In genomic region chr12:31629756-31630732, GRCh38 we compare ENCODE assay signal across 14 cellular contexts. TPM values are rescaled to one million over a fixed set of nuclear protein-coding genes. Genes with fewer than 3 reads are reported as not detected.
DNase-seq lines count a peak whose midpoint lies in the region; ATAC-seq, FAIRE-seq and TF ChIP-seq lines count a peak whose summit lies in the region.
"Had no signal": no experiment of that assay in that cellular context is flagged by ENCODE, and none has a peak within 500 bp of the region (broad histone marks: within the 10 kb centered on the region; RNA-seq: fewer than 3 reads in every experiment).

No MANE protein-coding gene starts in this region.

- WGBS in endodermal cell (ENCODE audit: insufficient coverage in 1 of 2, insufficient read length in 1 of 2), 2 experiments: 69 to 84% methylated on average over 11 to 15 of the region's 16 CpGs
- 43 to 48% methylated on average over 16 of the region's 16 CpGs for WGBS in aorta, 2 donors
- 67 to 78% (median 70%) methylated on average over 16 of the region's 16 CpGs for WGBS in small intestine, 3 donors

- TF ChIP-seq CTCF in endodermal cell (conservative IDR thresholded peaks at IDR 0.05): no peak

- no peak overlapping the region for H3K4me3 Mint-ChIP-seq in endodermal cell
- H3K4me3 Mint-ChIP-seq in activated CD8-positive, alpha-beta memory T cell treated with anti-CD3 and anti-CD28 coated beads, Interleukin-2, amount 10 ng/mL, durations not matched to agents 7 days and 5 days: no peak overlapping the region
- H3K4me3 Mint-ChIP-seq: activated naive CD4-positive, alpha-beta T cell treated with anti-CD3 and anti-CD28 coated beads, Interleukin-2, amount 50 U/mL, for 24 hours had no signal

- H3K27me3 Mint-ChIP-seq in endodermal cell (ENCODE audit: insufficient read depth): no peaks in the 10 kb centered on the region
- H3K27me3 Mint-ChIP-seq in activated CD8-positive, alpha-beta memory T cell treated with anti-CD3 and anti-CD28 coated beads, Interleukin-2, amount 10 ng/mL, durations not matched to agents 7 days and 5 days: no peaks in the 10 kb centered on the region

- CTCF ChIA-PET in activated CD8-positive, alpha-beta memory T cell treated with anti-CD3 and anti-CD28 coated beads, Interleukin-2, amount 10 ng/mL, durations not matched to agents 7 days and 5 days (lab: Charles Lee): interaction anchor here (0.6 to 0.9 kb wide), 2 partner anchors 227 to 1036 kb away, joined by 3 to 4 read pairs; no protein-coding TSS in a partner anchor

- no peaks in the 10 kb centered on the region for H3K36me3 ChIP-seq in endodermal cell (ENCODE audit: control insufficient read depth, insufficient read depth, low read length)
- H3K36me3 ChIP-seq in aorta (ENCODE audit: control insufficient read depth in 1 of 2, insufficient read depth in 2 of 2, low read length in 1 of 2): no peaks in the 10 kb centered on the region
- H3K36me3 ChIP-seq in small intestine (ENCODE audit: control insufficient read depth in 2 of 2, insufficient read depth in 2 of 2, low read length in 2 of 2): no peaks in the 10 kb centered on the region
- H3K36me3 ChIP-seq: left lung had no signal

- H3K27ac ChIP-seq in endodermal cell (ENCODE audit: low read depth, low read length) (peak overlapping the region; percentile 88), aorta (ENCODE audit: low read depth in 1 of 2, low read length in 2 of 2) (no peak overlapping the region), small intestine (ENCODE audit: low read depth in 1 of 2, low read length in 1 of 2) (no peak overlapping the region)
- H3K27ac ChIP-seq: epithelial cell of prostate, left lung had no signal

- no peaks in the 10 kb centered on the region for H3K9me3 ChIP-seq in endodermal cell (ENCODE audit: control insufficient read depth, low read length)
- no peaks in the 10 kb centered on the region for H3K9me3 ChIP-seq in aorta (ENCODE audit: control insufficient read depth, low read length)
- no peaks in the 10 kb centered on the region for H3K9me3 ChIP-seq in small intestine (ENCODE audit: control insufficient read depth, low read depth)
- H3K9me3 ChIP-seq: left lung had no signal

- no peak overlapping the region for H3K4me3 ChIP-seq in endodermal cell (ENCODE audit: low read length)
- H3K4me3 ChIP-seq in aorta (ENCODE audit: low read length in 2 of 2): no peak overlapping the region
- H3K4me3 ChIP-seq in small intestine (ENCODE audit: low read depth in 1 of 2, low read length in 2 of 2): no peak overlapping the region
- H3K4me3 ChIP-seq: left lung, smooth muscle cell had no signal

- H3K9ac ChIP-seq in endodermal cell (ENCODE audit: extremely low read depth, low read length, poor library complexity, severe bottlenecking): no peak overlapping the region

- no peaks in the 10 kb centered on the region for H3K36me3 Mint-ChIP-seq in endodermal cell (ENCODE audit: low read depth)
- H3K36me3 Mint-ChIP-seq in activated CD8-positive, alpha-beta memory T cell treated with anti-CD3 and anti-CD28 coated beads, Interleukin-2, amount 10 ng/mL, durations not matched to agents 7 days and 5 days: no peaks in the 10 kb centered on the region
- H3K36me3 Mint-ChIP-seq: activated naive CD4-positive, alpha-beta T cell treated with anti-CD3 and anti-CD28 coated beads, Interleukin-2, amount 50 U/mL, for 24 hours had no signal

- intact Hi-C loops in aorta (cut with DNase I): loop anchor here in 1 of 2 donors (2.0 kb wide), 1 partner anchor 27 kb away; no protein-coding TSS in a partner anchor

- H3K9me3 Mint-ChIP-seq in endodermal cell: no peaks in the 10 kb centered on the region
- no peaks in the 10 kb centered on the region for H3K9me3 Mint-ChIP-seq in activated CD8-positive, alpha-beta memory T cell treated with anti-CD3 and anti-CD28 coated beads, Interleukin-2, amount 10 ng/mL, durations not matched to agents 7 days and 5 days (ENCODE audit: low read depth)
- H3K9me3 Mint-ChIP-seq: activated naive CD4-positive, alpha-beta T cell treated with anti-CD3 and anti-CD28 coated beads, Interleukin-2, amount 50 U/mL, for 24 hours had no signal

- peak; percentile 53 for ATAC-seq in aorta (ENCODE audit: low FRiP score)
- ATAC-seq in activated CD8-positive, alpha-beta memory T cell treated with anti-CD3 and anti-CD28 coated beads, Interleukin-2, amount 10 ng/mL, durations not matched to agents 7 days and 5 days: no peak
- ATAC-seq: left lung had no signal

- peaks cover 30% of the 10 kb centered on the region for H3K4me1 Mint-ChIP-seq in endodermal cell
- no peaks in the 10 kb centered on the region for H3K4me1 Mint-ChIP-seq in activated CD8-positive, alpha-beta memory T cell treated with anti-CD3 and anti-CD28 coated beads, Interleukin-2, amount 10 ng/mL, durations not matched to agents 7 days and 5 days
- H3K4me1 Mint-ChIP-seq: activated naive CD4-positive, alpha-beta T cell treated with anti-CD3 and anti-CD28 coated beads, Interleukin-2, amount 50 U/mL, for 24 hours had no signal

- H3K27me3 ChIP-seq in endodermal cell (ENCODE audit: control insufficient read depth, insufficient read depth, low read length, poor library complexity, severe bottlenecking): no peaks in the 10 kb centered on the region
- H3K27me3 ChIP-seq in aorta (ENCODE audit: control insufficient read depth in 1 of 2, insufficient read depth in 2 of 2, low read length in 1 of 2): no peaks in the 10 kb centered on the region
- no peaks in the 10 kb centered on the region for H3K27me3 ChIP-seq in small intestine (ENCODE audit: control insufficient read depth in 2 of 2, insufficient read depth in 2 of 2, low read length in 2 of 2)
- H3K27me3 ChIP-seq: left lung had no signal

- FAIRE-seq in small intestine (lab: Jason Lieb, UNC): no peak

- H3K27ac Mint-ChIP-seq in endodermal cell: no peak overlapping the region
- no peak overlapping the region for H3K27ac Mint-ChIP-seq in activated CD8-positive, alpha-beta memory T cell treated with anti-CD3 and anti-CD28 coated beads, Interleukin-2, amount 10 ng/mL, durations not matched to agents 7 days and 5 days
- H3K27ac Mint-ChIP-seq: activated naive CD4-positive, alpha-beta T cell treated with anti-CD3 and anti-CD28 coated beads, Interleukin-2, amount 50 U/mL, for 24 hours had no signal

- DNase-seq in NCI-H446 (lab: John Stamatoyannopoulos, UW) (peak; percentile 37 to 70), endodermal cell (no peak), myocyte (ENCODE audit: low read depth) (peak; percentile 67), aorta (peak in 1 of 2 donors; percentile 57), small intestine (no peak)
- no peak for DNase-seq in activated CD8-positive, alpha-beta memory T cell treated with anti-CD3 and anti-CD28 coated beads, Interleukin-2, amount 10 ng/mL, durations not matched to agents 7 days and 5 days
- DNase-seq in stimulated activated CD4-positive, alpha-beta T cell treated with anti-CD3 and anti-CD28 coated beads, Interleukin-4, amount 100 ng/mL, for 1 hour: no peak
- DNase-seq: DND-41, left lung, NCI-H226, SIG-M5 had no signal

- no peaks in the 10 kb centered on the region for H3K4me1 ChIP-seq in endodermal cell (ENCODE audit: control insufficient read depth, insufficient read depth, low read length)
- H3K4me1 ChIP-seq in aorta (ENCODE audit: control insufficient read depth in 1 of 2, insufficient read depth in 2 of 2, low read length in 2 of 2): no peaks in the 10 kb centered on the region
- H3K4me1 ChIP-seq in small intestine (ENCODE audit: control insufficient read depth in 2 of 2, insufficient read depth in 1 of 2, low read depth in 1 of 2, low read length in 1 of 2): no peaks in the 10 kb centered on the region
- H3K4me1 ChIP-seq: left lung had no signal

RNA-seq across cellular contexts. Expression of gene ETFBKMT, which starts 29.4 kb away (rescaled TPM):
- total RNA-seq in endodermal cell (1 to 10 TPM; 2.0 to 2.4 TPM), myocyte (2.8 and 4.8 TPM in 2 replicates), aorta (1 to 10 TPM; 2.8 to 4.9 TPM)
- 0.82 TPM for polyA plus RNA-seq in endodermal cell (2013, experiment 1 of 2)
- polyA plus RNA-seq in endodermal cell (2013, experiment 2 of 2): 1.3 TPM
- polyA plus RNA-seq in myocyte (2012): 3.2 TPM
- polyA plus RNA-seq in aorta (1 to 10 TPM; 2.8 to 3.0 TPM), small intestine (1 to 10 TPM; 1.3 to 2.2 (median 1.8) TPM)
- 1 to 10 TPM; 1.2 to 2.1 TPM for total RNA-seq in activated CD8-positive, alpha-beta memory T cell treated with anti-CD3 and anti-CD28 coated beads, Interleukin-2, amount 10 ng/mL, durations not matched to agents 7 days and 5 days

RNA-seq across cellular contexts. Expression of gene DENND5B, which starts 39.1 kb away (rescaled TPM):
- total RNA-seq in endodermal cell: 10 to 100 TPM; 24.5 to 34.2 TPM
- 24.2 TPM for polyA plus RNA-seq in endodermal cell (2013, experiment 1 of 2)
- polyA plus RNA-seq in endodermal cell (2013, experiment 2 of 2): 24.3 TPM
- total RNA-seq in myocyte: 19.7 and 22.9 TPM in 2 replicates
- 9.5 TPM for polyA plus RNA-seq in myocyte (2012)
- 10 to 100 TPM; 19.7 to 22.5 TPM for total RNA-seq in aorta
- polyA plus RNA-seq in aorta: 1 to 10 TPM; 3.1 to 5.6 TPM
- under 1 TPM; 0.06 to 0.26 TPM for total RNA-seq in activated CD8-positive, alpha-beta memory T cell treated with anti-CD3 and anti-CD28 coated beads, Interleukin-2, amount 10 ng/mL, durations not matched to agents 7 days and 5 days
- 1 to 10 TPM; 4.1 to 9.8 (median 6.5) TPM for polyA plus RNA-seq in small intestine

Comparison
In these comparisons a context has a peak if more than half of its experiments do, and no peak if none do; other contexts are left out.
1. DNase-seq: peak in NCI-H446 (2 of 2) and myocyte (single experiment); none in endodermal cell (single experiment), activated CD8-positive, alpha-beta memory T cell treated with anti-CD3 and anti-CD28 coated beads, Interleukin-2, amount 10 ng/mL, durations not matched to agents 7 days and 5 days (single experiment), stimulated activated CD4-positive, alpha-beta T cell treated with anti-CD3 and anti-CD28 coated beads, Interleukin-4, amount 100 ng/mL, for 1 hour (single experiment) and small intestine (single experiment).
2. RNA of gene DENND5B, which starts 39.1 kb away (total RNA-seq): 24.5 to 34.2 TPM in endodermal cell, 19.7 to 22.9 TPM in myocyte and 19.7 to 22.5 TPM in aorta; 0.06 to 0.26 TPM in activated CD8-positive, alpha-beta memory T cell treated with anti-CD3 and anti-CD28 coated beads, Interleukin-2, amount 10 ng/mL, durations not matched to agents 7 days and 5 days; every median in the first group is over 10 times any median in the second.